Comparison of ENCODE assay signal across 8 cellular contexts in the genomic region with DNA sequence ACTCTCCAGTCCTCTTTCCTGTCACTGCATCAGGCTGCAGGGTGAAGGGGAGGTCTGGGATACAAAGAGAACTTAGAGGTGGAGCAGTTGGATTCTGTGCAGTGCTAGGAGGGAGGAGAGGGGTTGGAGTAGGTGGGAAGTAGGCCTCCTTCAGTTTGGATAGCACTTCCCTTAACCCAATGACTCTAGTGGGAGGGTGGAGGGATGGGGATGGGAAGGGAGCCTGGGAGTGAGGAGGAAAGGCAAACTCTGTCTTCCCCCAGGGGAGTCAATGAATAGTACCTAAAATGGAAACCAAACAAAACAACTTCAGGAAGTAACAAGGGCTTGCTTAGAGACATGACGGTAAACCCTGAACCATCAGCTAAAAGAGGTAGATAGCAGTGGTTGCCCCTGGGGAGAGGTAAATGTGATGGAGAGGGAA. TPM values are rescaled to one million over a fixed set of nuclear protein-coding genes. Genes with fewer than 3 reads are reported as not detected.
A peak's percentile ranks its signal among the peaks of the same experiment; 100 is the strongest.
DNase-seq lines count a peak whose midpoint lies in the region; ATAC-seq and TF ChIP-seq lines count a peak whose summit lies in the region.

No MANE protein-coding gene starts in this region.

- intact Hi-C loops in CD8-positive, alpha-beta T cell (cut with DNase I, micrococcal nuclease): no loop called here

- no peaks in the 10 kb centered on the region for H3K36me3 ChIP-seq in CD8-positive, alpha-beta T cell (ENCODE audit: insufficient read depth, low read length)
- H3K36me3 ChIP-seq in neutrophil: peaks cover 43% of the 10 kb centered on the region

- no peak for TF ChIP-seq CTCF in CD8-positive, alpha-beta T cell (IDR thresholded peaks at IDR 0.05)
- TF ChIP-seq CTCF in foreskin keratinocyte (conservative IDR thresholded peaks at IDR 0.05) (no peak), neutrophil (IDR thresholded peaks at IDR 0.05) (no peak), RWPE1 (conservative IDR thresholded peaks at IDR 0.05; ENCODE audit: low read depth) (no peak)

- POLR2A ChIA-PET in CD8-positive, alpha-beta T cell (lab: Charles Lee): no interaction called here
- POLR2A ChIA-PET in RWPE1 (lab: Yijun Ruan, JAX; ENCODE audit: low non-redundant PET): no interaction called here

- H3K27me3 ChIP-seq in CD8-positive, alpha-beta T cell (ENCODE audit: insufficient read depth, low read length): no peaks in the 10 kb centered on the region
- H3K27me3 ChIP-seq in foreskin keratinocyte (no peaks in the 10 kb centered on the region), neutrophil (no peaks in the 10 kb centered on the region)

- peak overlapping the region; percentile 74 for H3K4me3 Mint-ChIP-seq in CD8-positive, alpha-beta T cell

- CTCF ChIA-PET in CD8-positive, alpha-beta T cell (lab: Charles Lee): interaction anchor here (1.3 to 1.4 kb wide), 3 partner anchors 20 to 112 kb away, joined by 3 to 5 read pairs (median 4); no protein-coding TSS in a partner anchor
- CTCF ChIA-PET in RWPE1 (lab: Yijun Ruan, JAX): interaction anchor here (0.6 to 1.8 kb wide), 4 partner anchors 20 to 183 kb away, joined by 3 to 7 read pairs (median 4); no protein-coding TSS in a partner anchor

- H3K4me3 ChIP-seq in CD8-positive, alpha-beta T cell (ENCODE audit: low read depth, low read length): no peak overlapping the region
- H3K4me3 ChIP-seq in neutrophil (ENCODE audit: low read depth in 1 of 2, low read length in 1 of 2): peak overlapping the region in 1 of 2 experiments; percentile 61

- H3K4me1 ChIP-seq in CD8-positive, alpha-beta T cell (ENCODE audit: insufficient read depth, low read length): peaks cover 11% of the 10 kb centered on the region
- H3K4me1 ChIP-seq in foreskin keratinocyte: peaks cover 4% of the 10 kb centered on the region
- peaks cover 40 to 52% of the 10 kb centered on the region in 2 experiments for H3K4me1 ChIP-seq in neutrophil (ENCODE audit: control insufficient read depth in 1 of 2, insufficient read depth in 1 of 2, low read depth in 1 of 2, low read length in 1 of 2)

- H3K9me3 Mint-ChIP-seq in CD8-positive, alpha-beta T cell: no peaks in the 10 kb centered on the region

- no peak overlapping the region for H3K27ac Mint-ChIP-seq in CD8-positive, alpha-beta T cell

- peaks cover 19% of the 10 kb centered on the region for H3K27me3 Mint-ChIP-seq in CD8-positive, alpha-beta T cell (ENCODE audit: low read depth)

- no peak overlapping the region for H3K27ac ChIP-seq in CD8-positive, alpha-beta T cell (ENCODE audit: low read depth, low read length)
- H3K27ac ChIP-seq in foreskin keratinocyte (peak overlapping the region; percentile 2), neutrophil (peak overlapping the region; percentile 66), RWPE1 (no peak overlapping the region)

- no peak for DNase-seq in CD8-positive, alpha-beta T cell
- DNase-seq in NCI-H69 (lab: John Stamatoyannopoulos, UW) (peak; percentile 91), foreskin keratinocyte (no peak), RWPE1 (ENCODE audit: low spot score) (no peak), AG08396 (ENCODE audit: low spot score) (no peak)

- H3K9me3 ChIP-seq in CD8-positive, alpha-beta T cell (ENCODE audit: low read length): no peaks in the 10 kb centered on the region
- no peaks in the 10 kb centered on the region for H3K9me3 ChIP-seq in neutrophil

- no peak for ATAC-seq in CD8-positive, alpha-beta T cell
- no peak for ATAC-seq in foreskin keratinocyte
- ATAC-seq in HG03175 (IDR thresholded peaks at IDR 0.05; ENCODE audit: unreplicated experiment): no peak
- ATAC-seq in GM18909 (IDR thresholded peaks at IDR 0.05; ENCODE audit: poor library complexity, unreplicated experiment): no peak

- H3K4me1 Mint-ChIP-seq in CD8-positive, alpha-beta T cell (ENCODE audit: low read depth): peaks cover 19% of the 10 kb centered on the region

- H3K36me3 Mint-ChIP-seq in CD8-positive, alpha-beta T cell: peaks cover 5% of the 10 kb centered on the region

RNA-seq across cellular contexts. Expression of a gene that starts 30.7 kb away (rescaled TPM):
- total RNA-seq in CD8-positive, alpha-beta T cell: 1 to 10 TPM; 1.7 to 3.2 TPM
- total RNA-seq in foreskin keratinocyte: 124 and 235 TPM in 2 replicates
- polyA plus RNA-seq in foreskin keratinocyte: 97.5 and 176 TPM in 2 replicates

Comparison
In these comparisons a context has a peak if more than half of its experiments do, and no peak if none do; other contexts are left out.
1. H3K27ac ChIP-seq: peak in foreskin keratinocyte (single experiment) and neutrophil (single experiment); none in CD8-positive, alpha-beta T cell (single experiment) and RWPE1 (single experiment).
2. RNA of a gene that starts 30.7 kb away (total RNA-seq): 124 to 235 TPM in foreskin keratinocyte; 1.7 to 3.2 TPM in CD8-positive, alpha-beta T cell; every median in the first group is over 10 times any median in the second.